In genomic region chr7:98762620-98763019, GRCh38 we compare ENCODE assay signal across 2 cellular contexts.
TF ChIP-seq lines count a peak whose summit lies in the region.

No MANE protein-coding gene starts in this region.

TF ChIP-seq in HEK293, 187 proteins besides CTCF, POLR2A, EP300 and RAD21 (continued from another document):
- TF ChIP-seq ZNF768 (tag by site-specific recombination; IDR thresholded peaks at IDR 0.05): peak; percentile 87
- TF ChIP-seq ZBTB10 (tag by site-specific recombination; IDR thresholded peaks at IDR 0.05): no peak

TF ChIP-seq in K562, 482 proteins besides CTCF, POLR2A, EP300 and RAD21 (continued from another document):
- TF ChIP-seq, protein P1, sequence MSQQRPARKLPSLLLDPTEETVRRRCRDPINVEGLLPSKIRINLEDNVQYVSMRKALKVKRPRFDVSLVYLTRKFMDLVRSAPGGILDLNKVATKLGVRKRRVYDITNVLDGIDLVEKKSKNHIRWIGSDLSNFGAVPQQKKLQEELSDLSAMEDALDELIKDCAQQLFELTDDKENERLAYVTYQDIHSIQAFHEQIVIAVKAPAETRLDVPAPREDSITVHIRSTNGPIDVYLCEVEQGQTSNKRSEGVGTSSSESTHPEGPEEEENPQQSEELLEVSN (IDR thresholded peaks at IDR 0.05; ENCODE audit: borderline replicate concordance in 1 of 2, extremely low read depth in 1 of 2, insufficient read depth in 1 of 2, insufficient read length in 1 of 2, low read depth in 1 of 2, low read length in 1 of 2, poor library complexity in 1 of 2, severe bottlenecking in 1 of 2): no peak
- TF ChIP-seq KDM1A (IDR thresholded peaks at IDR 0.05): peak; percentile 68 to 78
- TF ChIP-seq BCOR (IDR thresholded peaks at IDR 0.05): peak; percentile 75; the same call in 1 of the 2 replicates
- peak; percentile 68 for TF ChIP-seq ZFP36 (IDR thresholded peaks at IDR 0.05; ENCODE audit: low read depth, low read length, partially characterized antibody)
- TF ChIP-seq SMARCA5 (IDR thresholded peaks at IDR 0.05): peak; percentile 26; the same call in 1 of the 2 replicates
